ENCODE assay signal across 1 cellular context in the genomic region with DNA sequence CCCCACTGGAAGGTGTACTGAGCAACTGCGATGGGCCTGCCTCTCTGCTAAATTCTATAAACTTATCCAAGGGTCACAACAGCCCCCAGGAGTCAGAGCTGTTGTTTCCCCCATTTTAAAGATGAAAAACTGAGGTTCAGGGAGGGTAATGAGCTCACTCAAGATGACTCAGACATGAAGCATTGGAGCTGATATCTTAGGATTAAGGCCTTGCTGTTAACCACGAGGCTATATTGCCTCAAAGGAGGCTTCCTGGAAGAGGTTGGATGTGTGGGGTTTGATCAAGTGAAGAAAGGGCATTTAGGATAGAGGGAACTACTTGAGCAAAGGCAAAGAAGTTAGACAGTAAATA.
TF ChIP-seq lines count a peak whose summit lies in the region.

No MANE protein-coding gene starts in this region.

TF ChIP-seq in K562, 482 proteins besides CTCF, POLR2A, EP300 and RAD21 (continued from another document and continues in another):
- TF ChIP-seq HMBOX1 (IDR thresholded peaks at IDR 0.05) (no peak), ZNF436 (CRISPR knock-in tag; IDR thresholded peaks at IDR 0.05) (no peak), ZBTB12 (CRISPR knock-in tag; IDR thresholded peaks at IDR 0.05) (no peak), E2F5 (CRISPR knock-in tag; IDR thresholded peaks at IDR 0.05) (no peak), GATAD2B (IDR thresholded peaks at IDR 0.05; ENCODE audit: borderline replicate concordance) (no peak), ZC3H4 (CRISPR knock-in tag; IDR thresholded peaks at IDR 0.05; ENCODE audit: borderline replicate concordance) (no peak), ZNF639 (CRISPR knock-in tag; conservative IDR thresholded peaks at IDR 0.05 in 1 of 2, IDR thresholded peaks at IDR 0.05 in 1 of 2) (no peak), SMC3 (conservative IDR thresholded peaks at IDR 0.05; ENCODE audit: insufficient read depth, low read depth, low read length) (no peak), NFE2 (IDR thresholded peaks at IDR 0.05; ENCODE audit: low read depth) (peak; percentile 71), MAFF (IDR thresholded peaks at IDR 0.05; ENCODE audit: low read length) (peak; percentile 54; the same call in 1 of the 2 replicates), BRCA1 (IDR thresholded peaks at IDR 0.05) (no peak), BRCA1 (CRISPR knock-in tag; IDR thresholded peaks at IDR 0.05) (no peak), TAL1 (IDR thresholded peaks at IDR 0.05) (peak; percentile 10; the same call in 1 of the 2 replicates), ZC3H11A (IDR thresholded peaks at IDR 0.05; ENCODE audit: low read depth, low read length) (no peak), PML (IDR thresholded peaks at IDR 0.05; ENCODE audit: low read length) (no peak), ZNF586 (CRISPR knock-in tag; conservative IDR thresholded peaks at IDR 0.05) (no peak), YY1 (IDR thresholded peaks at IDR 0.05; ENCODE audit: borderline replicate concordance in 1 of 3, control insufficient read depth in 1 of 3, extremely low read depth in 1 of 3, insufficient read depth in 3 of 3, insufficient read length in 1 of 3, insufficient replicate concordance in 2 of 3, low read depth in 1 of 3, low read length in 2 of 3) (no peak), ZKSCAN8 (CRISPR knock-in tag; IDR thresholded peaks at IDR 0.05) (no peak), ZNF354B (CRISPR knock-in tag; IDR thresholded peaks at IDR 0.05) (no peak), ZNF280B (CRISPR knock-in tag; IDR thresholded peaks at IDR 0.05) (no peak), KLF16 (IDR thresholded peaks at IDR 0.05) (no peak), ELF1 (tag; IDR thresholded peaks at IDR 0.05) (peak; percentile 2; the same call in 1 of the 2 replicates), FUS (optimal IDR thresholded peaks at IDR 0.05; ENCODE audit: low read depth, low read length) (no peak), RBM25 (IDR thresholded peaks at IDR 0.05; ENCODE audit: low read depth, low read length, severe bottlenecking) (peak; percentile 57), PBX2 (CRISPR knock-in tag; IDR thresholded peaks at IDR 0.05; ENCODE audit: low read depth) (no peak), PBX2 (tag; conservative IDR thresholded peaks at IDR 0.05; ENCODE audit: low read depth) (no peak), PRMT5 (CRISPR knock-in tag; IDR thresholded peaks at IDR 0.05) (no peak), HIVEP1 (CRISPR knock-in tag; IDR thresholded peaks at IDR 0.05) (no peak), TAF9B (IDR thresholded peaks at IDR 0.05; ENCODE audit: partially characterized antibody) (no peak), PTBP1 (IDR thresholded peaks at IDR 0.05; ENCODE audit: low read depth, low read length) (no peak), SETDB1 (IDR thresholded peaks at IDR 0.05; ENCODE audit: low read length) (no peak), ZNF133 (CRISPR knock-in tag; IDR thresholded peaks at IDR 0.05) (no peak), SIX5 (IDR thresholded peaks at IDR 0.05; ENCODE audit: borderline replicate concordance in 1 of 2, insufficient read depth in 1 of 2, low read depth in 1 of 2, low read length in 2 of 2) (no peak)
- TF ChIP-seq, protein P1, sequence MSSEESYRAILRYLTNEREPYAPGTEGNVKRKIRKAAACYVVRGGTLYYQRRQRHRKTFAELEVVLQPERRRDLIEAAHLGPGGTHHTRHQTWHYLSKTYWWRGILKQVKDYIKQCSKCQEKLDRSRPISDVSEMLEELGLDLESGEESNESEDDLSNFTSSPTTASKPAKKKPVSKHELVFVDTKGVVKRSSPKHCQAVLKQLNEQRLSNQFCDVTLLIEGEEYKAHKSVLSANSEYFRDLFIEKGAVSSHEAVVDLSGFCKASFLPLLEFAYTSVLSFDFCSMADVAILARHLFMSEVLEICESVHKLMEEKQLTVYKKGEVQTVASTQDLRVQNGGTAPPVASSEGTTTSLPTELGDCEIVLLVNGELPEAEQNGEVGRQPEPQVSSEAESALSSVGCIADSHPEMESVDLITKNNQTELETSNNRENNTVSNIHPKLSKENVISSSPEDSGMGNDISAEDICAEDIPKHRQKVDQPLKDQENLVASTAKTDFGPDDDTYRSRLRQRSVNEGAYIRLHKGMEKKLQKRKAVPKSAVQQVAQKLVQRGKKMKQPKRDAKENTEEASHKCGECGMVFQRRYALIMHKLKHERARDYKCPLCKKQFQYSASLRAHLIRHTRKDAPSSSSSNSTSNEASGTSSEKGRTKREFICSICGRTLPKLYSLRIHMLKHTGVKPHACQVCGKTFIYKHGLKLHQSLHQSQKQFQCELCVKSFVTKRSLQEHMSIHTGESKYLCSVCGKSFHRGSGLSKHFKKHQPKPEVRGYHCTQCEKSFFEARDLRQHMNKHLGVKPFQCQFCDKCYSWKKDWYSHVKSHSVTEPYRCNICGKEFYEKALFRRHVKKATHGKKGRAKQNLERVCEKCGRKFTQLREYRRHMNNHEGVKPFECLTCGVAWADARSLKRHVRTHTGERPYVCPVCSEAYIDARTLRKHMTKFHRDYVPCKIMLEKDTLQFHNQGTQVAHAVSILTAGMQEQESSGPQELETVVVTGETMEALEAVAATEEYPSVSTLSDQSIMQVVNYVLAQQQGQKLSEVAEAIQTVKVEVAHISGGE (CRISPR knock-in tag; IDR thresholded peaks at IDR 0.05) = no peak
- TF ChIP-seq, protein P2, sequence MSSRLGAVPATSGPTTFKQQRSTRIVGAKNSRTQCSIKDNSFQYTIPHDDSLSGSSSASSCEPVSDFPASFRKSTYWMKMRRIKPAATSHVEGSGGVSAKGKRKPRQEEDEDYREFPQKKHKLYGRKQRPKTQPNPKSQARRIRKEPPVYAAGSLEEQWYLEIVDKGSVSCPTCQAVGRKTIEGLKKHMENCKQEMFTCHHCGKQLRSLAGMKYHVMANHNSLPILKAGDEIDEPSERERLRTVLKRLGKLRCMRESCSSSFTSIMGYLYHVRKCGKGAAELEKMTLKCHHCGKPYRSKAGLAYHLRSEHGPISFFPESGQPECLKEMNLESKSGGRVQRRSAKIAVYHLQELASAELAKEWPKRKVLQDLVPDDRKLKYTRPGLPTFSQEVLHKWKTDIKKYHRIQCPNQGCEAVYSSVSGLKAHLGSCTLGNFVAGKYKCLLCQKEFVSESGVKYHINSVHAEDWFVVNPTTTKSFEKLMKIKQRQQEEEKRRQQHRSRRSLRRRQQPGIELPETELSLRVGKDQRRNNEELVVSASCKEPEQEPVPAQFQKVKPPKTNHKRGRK (tag; IDR thresholded peaks at IDR 0.05) = no peak
- TF ChIP-seq, protein P3, sequence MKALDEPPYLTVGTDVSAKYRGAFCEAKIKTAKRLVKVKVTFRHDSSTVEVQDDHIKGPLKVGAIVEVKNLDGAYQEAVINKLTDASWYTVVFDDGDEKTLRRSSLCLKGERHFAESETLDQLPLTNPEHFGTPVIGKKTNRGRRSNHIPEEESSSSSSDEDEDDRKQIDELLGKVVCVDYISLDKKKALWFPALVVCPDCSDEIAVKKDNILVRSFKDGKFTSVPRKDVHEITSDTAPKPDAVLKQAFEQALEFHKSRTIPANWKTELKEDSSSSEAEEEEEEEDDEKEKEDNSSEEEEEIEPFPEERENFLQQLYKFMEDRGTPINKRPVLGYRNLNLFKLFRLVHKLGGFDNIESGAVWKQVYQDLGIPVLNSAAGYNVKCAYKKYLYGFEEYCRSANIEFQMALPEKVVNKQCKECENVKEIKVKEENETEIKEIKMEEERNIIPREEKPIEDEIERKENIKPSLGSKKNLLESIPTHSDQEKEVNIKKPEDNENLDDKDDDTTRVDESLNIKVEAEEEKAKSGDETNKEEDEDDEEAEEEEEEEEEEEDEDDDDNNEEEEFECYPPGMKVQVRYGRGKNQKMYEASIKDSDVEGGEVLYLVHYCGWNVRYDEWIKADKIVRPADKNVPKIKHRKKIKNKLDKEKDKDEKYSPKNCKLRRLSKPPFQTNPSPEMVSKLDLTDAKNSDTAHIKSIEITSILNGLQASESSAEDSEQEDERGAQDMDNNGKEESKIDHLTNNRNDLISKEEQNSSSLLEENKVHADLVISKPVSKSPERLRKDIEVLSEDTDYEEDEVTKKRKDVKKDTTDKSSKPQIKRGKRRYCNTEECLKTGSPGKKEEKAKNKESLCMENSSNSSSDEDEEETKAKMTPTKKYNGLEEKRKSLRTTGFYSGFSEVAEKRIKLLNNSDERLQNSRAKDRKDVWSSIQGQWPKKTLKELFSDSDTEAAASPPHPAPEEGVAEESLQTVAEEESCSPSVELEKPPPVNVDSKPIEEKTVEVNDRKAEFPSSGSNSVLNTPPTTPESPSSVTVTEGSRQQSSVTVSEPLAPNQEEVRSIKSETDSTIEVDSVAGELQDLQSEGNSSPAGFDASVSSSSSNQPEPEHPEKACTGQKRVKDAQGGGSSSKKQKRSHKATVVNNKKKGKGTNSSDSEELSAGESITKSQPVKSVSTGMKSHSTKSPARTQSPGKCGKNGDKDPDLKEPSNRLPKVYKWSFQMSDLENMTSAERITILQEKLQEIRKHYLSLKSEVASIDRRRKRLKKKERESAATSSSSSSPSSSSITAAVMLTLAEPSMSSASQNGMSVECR (CRISPR knock-in tag; IDR thresholded peaks at IDR 0.05) = no peak
- TF ChIP-seq, protein P4, sequence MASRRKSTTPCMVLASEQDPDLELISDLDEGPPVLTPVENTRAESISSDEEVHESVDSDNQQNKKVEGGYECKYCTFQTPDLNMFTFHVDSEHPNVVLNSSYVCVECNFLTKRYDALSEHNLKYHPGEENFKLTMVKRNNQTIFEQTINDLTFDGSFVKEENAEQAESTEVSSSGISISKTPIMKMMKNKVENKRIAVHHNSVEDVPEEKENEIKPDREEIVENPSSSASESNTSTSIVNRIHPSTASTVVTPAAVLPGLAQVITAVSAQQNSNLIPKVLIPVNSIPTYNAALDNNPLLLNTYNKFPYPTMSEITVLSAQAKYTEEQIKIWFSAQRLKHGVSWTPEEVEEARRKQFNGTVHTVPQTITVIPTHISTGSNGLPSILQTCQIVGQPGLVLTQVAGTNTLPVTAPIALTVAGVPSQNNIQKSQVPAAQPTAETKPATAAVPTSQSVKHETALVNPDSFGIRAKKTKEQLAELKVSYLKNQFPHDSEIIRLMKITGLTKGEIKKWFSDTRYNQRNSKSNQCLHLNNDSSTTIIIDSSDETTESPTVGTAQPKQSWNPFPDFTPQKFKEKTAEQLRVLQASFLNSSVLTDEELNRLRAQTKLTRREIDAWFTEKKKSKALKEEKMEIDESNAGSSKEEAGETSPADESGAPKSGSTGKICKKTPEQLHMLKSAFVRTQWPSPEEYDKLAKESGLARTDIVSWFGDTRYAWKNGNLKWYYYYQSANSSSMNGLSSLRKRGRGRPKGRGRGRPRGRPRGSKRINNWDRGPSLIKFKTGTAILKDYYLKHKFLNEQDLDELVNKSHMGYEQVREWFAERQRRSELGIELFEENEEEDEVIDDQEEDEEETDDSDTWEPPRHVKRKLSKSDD (conservative IDR thresholded peaks at IDR 0.05; ENCODE audit: low read length) = no peak
